ENCODE assay signal across 1 cellular context in the genomic region with DNA sequence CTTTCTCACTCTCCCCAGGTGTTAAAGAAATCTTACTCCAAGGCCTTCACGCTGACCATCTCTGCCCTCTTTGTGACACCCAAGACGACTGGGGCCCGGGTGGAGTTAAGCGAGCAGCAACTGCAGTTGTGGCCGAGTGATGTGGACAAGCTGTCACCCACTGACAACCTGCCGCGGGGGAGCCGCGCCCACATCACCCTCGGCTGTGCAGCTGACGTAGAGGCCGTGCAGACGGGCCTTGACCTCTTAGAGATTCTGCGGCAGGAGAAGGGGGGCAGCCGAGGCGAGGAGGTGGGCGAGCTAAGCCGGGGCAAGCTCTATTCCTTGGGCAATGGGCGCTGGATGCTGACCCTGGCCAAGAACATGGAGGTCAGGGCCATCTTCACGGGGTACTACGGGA.
TF ChIP-seq lines count a peak whose summit lies in the region.

No MANE protein-coding gene starts in this region.

TF ChIP-seq in HepG2, 621 proteins besides CTCF, POLR2A, EP300 and RAD21 (continues in another document):
- no peak for TF ChIP-seq DMAP1 (CRISPR knock-in tag; IDR thresholded peaks at IDR 0.05)
- TF ChIP-seq, protein P1, sequence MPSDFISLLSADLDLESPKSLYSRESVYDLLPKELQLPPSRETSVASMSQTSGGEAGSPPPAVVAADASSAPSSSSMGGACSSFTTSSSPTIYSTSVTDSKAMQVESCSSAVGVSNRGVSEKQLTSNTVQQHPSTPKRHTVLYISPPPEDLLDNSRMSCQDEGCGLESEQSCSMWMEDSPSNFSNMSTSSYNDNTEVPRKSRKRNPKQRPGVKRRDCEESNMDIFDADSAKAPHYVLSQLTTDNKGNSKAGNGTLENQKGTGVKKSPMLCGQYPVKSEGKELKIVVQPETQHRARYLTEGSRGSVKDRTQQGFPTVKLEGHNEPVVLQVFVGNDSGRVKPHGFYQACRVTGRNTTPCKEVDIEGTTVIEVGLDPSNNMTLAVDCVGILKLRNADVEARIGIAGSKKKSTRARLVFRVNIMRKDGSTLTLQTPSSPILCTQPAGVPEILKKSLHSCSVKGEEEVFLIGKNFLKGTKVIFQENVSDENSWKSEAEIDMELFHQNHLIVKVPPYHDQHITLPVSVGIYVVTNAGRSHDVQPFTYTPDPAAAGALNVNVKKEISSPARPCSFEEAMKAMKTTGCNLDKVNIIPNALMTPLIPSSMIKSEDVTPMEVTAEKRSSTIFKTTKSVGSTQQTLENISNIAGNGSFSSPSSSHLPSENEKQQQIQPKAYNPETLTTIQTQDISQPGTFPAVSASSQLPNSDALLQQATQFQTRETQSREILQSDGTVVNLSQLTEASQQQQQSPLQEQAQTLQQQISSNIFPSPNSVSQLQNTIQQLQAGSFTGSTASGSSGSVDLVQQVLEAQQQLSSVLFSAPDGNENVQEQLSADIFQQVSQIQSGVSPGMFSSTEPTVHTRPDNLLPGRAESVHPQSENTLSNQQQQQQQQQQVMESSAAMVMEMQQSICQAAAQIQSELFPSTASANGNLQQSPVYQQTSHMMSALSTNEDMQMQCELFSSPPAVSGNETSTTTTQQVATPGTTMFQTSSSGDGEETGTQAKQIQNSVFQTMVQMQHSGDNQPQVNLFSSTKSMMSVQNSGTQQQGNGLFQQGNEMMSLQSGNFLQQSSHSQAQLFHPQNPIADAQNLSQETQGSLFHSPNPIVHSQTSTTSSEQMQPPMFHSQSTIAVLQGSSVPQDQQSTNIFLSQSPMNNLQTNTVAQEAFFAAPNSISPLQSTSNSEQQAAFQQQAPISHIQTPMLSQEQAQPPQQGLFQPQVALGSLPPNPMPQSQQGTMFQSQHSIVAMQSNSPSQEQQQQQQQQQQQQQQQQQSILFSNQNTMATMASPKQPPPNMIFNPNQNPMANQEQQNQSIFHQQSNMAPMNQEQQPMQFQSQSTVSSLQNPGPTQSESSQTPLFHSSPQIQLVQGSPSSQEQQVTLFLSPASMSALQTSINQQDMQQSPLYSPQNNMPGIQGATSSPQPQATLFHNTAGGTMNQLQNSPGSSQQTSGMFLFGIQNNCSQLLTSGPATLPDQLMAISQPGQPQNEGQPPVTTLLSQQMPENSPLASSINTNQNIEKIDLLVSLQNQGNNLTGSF (CRISPR knock-in tag; IDR thresholded peaks at IDR 0.05) = no peak
- TF ChIP-seq, protein P2, sequence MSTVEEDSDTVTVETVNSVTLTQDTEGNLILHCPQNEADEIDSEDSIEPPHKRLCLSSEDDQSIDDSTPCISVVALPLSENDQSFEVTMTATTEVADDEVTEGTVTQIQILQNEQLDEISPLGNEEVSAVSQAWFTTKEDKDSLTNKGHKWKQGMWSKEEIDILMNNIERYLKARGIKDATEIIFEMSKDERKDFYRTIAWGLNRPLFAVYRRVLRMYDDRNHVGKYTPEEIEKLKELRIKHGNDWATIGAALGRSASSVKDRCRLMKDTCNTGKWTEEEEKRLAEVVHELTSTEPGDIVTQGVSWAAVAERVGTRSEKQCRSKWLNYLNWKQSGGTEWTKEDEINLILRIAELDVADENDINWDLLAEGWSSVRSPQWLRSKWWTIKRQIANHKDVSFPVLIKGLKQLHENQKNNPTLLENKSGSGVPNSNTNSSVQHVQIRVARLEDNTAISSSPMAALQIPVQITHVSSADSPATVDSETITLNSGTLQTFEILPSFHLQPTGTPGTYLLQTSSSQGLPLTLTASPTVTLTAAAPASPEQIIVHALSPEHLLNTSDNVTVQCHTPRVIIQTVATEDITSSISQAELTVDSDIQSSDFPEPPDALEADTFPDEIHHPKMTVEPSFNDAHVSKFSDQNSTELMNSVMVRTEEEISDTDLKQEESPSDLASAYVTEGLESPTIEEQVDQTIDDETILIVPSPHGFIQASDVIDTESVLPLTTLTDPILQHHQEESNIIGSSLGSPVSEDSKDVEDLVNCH (CRISPR knock-in tag; IDR thresholded peaks at IDR 0.05) = no peak
- no peak for TF ChIP-seq ZNF570 (CRISPR knock-in tag; IDR thresholded peaks at IDR 0.05; ENCODE audit: borderline replicate concordance)
- TF ChIP-seq FOXA1 (IDR thresholded peaks at IDR 0.05) = no peak
- TF ChIP-seq FOXA1 (CRISPR knock-in tag; IDR thresholded peaks at IDR 0.05) = no peak
- TF ChIP-seq DNMT3B (CRISPR knock-in tag; conservative IDR thresholded peaks at IDR 0.05) = no peak
- no peak for TF ChIP-seq HIVEP1 (CRISPR knock-in tag; IDR thresholded peaks at IDR 0.05)
- TF ChIP-seq ZNF646 (CRISPR knock-in tag; IDR thresholded peaks at IDR 0.05) = no peak
- no peak for TF ChIP-seq MED13 (CRISPR knock-in tag; IDR thresholded peaks at IDR 0.05)
- TF ChIP-seq ZNF281 (CRISPR knock-in tag; IDR thresholded peaks at IDR 0.05; ENCODE audit: borderline replicate concordance) = no peak
- no peak for TF ChIP-seq SNAI1 (CRISPR knock-in tag; IDR thresholded peaks at IDR 0.05; ENCODE audit: borderline replicate concordance)
- TF ChIP-seq ZNF224 (CRISPR knock-in tag; IDR thresholded peaks at IDR 0.05) = no peak
- no peak for TF ChIP-seq CCDC6 (CRISPR knock-in tag; IDR thresholded peaks at IDR 0.05)
- TF ChIP-seq POLR2G (IDR thresholded peaks at IDR 0.05; ENCODE audit: low read depth, low read length) = 0 out of 2 replicates have a peak, but pooled peaks have one; percentile 1
- no peak for TF ChIP-seq ZNF33A (CRISPR knock-in tag; IDR thresholded peaks at IDR 0.05; ENCODE audit: borderline replicate concordance)
- TF ChIP-seq ZEB1 (IDR thresholded peaks at IDR 0.05; ENCODE audit: insufficient replicate concordance, low read depth) = no peak
- no peak for TF ChIP-seq ZNF83 (CRISPR knock-in tag; IDR thresholded peaks at IDR 0.05; ENCODE audit: borderline replicate concordance)
- TF ChIP-seq ZNF660 (CRISPR knock-in tag; IDR thresholded peaks at IDR 0.05; ENCODE audit: borderline replicate concordance, low read depth) = no peak
- TF ChIP-seq, protein P3, sequence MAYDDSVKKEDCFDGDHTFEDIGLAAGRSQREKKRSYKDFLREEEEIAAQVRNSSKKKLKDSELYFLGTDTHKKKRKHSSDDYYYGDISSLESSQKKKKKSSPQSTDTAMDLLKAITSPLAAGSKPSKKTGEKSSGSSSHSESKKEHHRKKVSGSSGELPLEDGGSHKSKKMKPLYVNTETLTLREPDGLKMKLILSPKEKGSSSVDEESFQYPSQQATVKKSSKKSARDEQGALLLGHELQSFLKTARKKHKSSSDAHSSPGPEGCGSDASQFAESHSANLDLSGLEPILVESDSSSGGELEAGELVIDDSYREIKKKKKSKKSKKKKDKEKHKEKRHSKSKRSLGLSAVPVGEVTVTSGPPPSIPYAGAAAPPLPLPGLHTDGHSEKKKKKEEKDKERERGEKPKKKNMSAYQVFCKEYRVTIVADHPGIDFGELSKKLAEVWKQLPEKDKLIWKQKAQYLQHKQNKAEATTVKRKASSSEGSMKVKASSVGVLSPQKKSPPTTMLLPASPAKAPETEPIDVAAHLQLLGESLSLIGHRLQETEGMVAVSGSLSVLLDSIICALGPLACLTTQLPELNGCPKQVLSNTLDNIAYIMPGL (CRISPR knock-in tag; IDR thresholded peaks at IDR 0.05; ENCODE audit: borderline replicate concordance in 1 of 2, low read depth in 1 of 2) = no peak
- no peak for TF ChIP-seq HDAC6 (IDR thresholded peaks at IDR 0.05; ENCODE audit: low read depth, low read length)
- TF ChIP-seq RBFOX2 (IDR thresholded peaks at IDR 0.05; ENCODE audit: low read depth, low read length) = peak; percentile 80
- TF ChIP-seq AGO2 (optimal IDR thresholded peaks at IDR 0.05; ENCODE audit: low read depth, low read length) = peak; percentile 98
- TF ChIP-seq MTF2 (CRISPR knock-in tag; IDR thresholded peaks at IDR 0.05; ENCODE audit: borderline replicate concordance) = no peak
- TF ChIP-seq ZNF510 (CRISPR knock-in tag; IDR thresholded peaks at IDR 0.05; ENCODE audit: low read depth) = no peak
- TF ChIP-seq ZNF776 (CRISPR knock-in tag; IDR thresholded peaks at IDR 0.05) = no peak
- peak; percentile 73 for TF ChIP-seq RBM22 (optimal IDR thresholded peaks at IDR 0.05; ENCODE audit: low read length)
- no peak for TF ChIP-seq SMARCC2 (IDR thresholded peaks at IDR 0.05)
- 0 out of 2 replicates have a peak, but pooled peaks have one; percentile 13 for TF ChIP-seq ZNF768 (CRISPR knock-in tag; IDR thresholded peaks at IDR 0.05)
- peak; percentile 54; the same call in 1 of the 2 replicates for TF ChIP-seq BORCS8-MEF2B (CRISPR knock-in tag; IDR thresholded peaks at IDR 0.05)
- no peak for TF ChIP-seq PAXIP1 (CRISPR knock-in tag; conservative IDR thresholded peaks at IDR 0.05)
- TF ChIP-seq TARDBP (CRISPR knock-in tag; IDR thresholded peaks at IDR 0.05) = no peak
